In the genomic region with DNA sequence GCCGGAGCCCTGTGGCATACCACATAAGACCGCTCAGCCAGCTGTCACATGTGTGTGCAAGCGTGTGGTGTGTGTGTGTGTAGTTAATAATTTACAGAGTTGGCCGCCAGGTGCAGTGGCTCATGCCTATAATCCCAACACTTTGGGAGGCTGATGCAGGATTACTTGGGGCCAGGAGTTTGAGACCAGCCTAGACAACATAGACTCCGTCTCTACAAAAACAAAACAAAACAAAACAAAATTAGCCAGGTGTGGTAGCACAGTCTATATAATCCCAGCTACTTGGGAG, we compare ENCODE assay signal across 21 cellular contexts. TPM values are rescaled to one million over a fixed set of nuclear protein-coding genes. Genes with fewer than 3 reads are reported as not detected.
A peak's percentile ranks its signal among the peaks of the same experiment; 100 is the strongest.
DNase-seq lines count a peak whose midpoint lies in the region; ATAC-seq and TF ChIP-seq lines count a peak whose summit lies in the region.
"Had no signal": no experiment of that assay in that cellular context is flagged by ENCODE, and none has a peak within 500 bp of the region (broad histone marks: within the 10 kb centered on the region; RNA-seq: fewer than 3 reads in every experiment).

No MANE protein-coding gene starts in this region.

- no peaks in the 10 kb centered on the region for H4K20me1 ChIP-seq in mammary epithelial cell (ENCODE audit: insufficient read depth, low read length)

- H3K36me3 ChIP-seq in naive thymus-derived CD4-positive, alpha-beta T cell (ENCODE audit: control insufficient read depth in 2 of 3, insufficient read depth in 3 of 3, low read length in 3 of 3): no peaks in the 10 kb centered on the region
- H3K36me3 ChIP-seq in mammary epithelial cell (ENCODE audit: insufficient read depth, low read length): no peaks in the 10 kb centered on the region
- H3K36me3 ChIP-seq: ovary, upper lobe of right lung had no signal

- in situ Hi-C loops in mammary epithelial cell (cut with MboI; ENCODE audit: low sequenced_read_pairs in 2 of 2): no loop called here

- whole genome bisulfite sequencing in mammary epithelial cell (ENCODE audit: low coverage, missing lambda C conversion rate): 94% methylated on average over 5 of the region's 5 CpGs

- peaks cover 2% of the 10 kb centered on the region for H3K36me3 Mint-ChIP-seq in activated T-helper 1 cell treated with anti-CD3 and anti-CD28 coated beads, Interleukin-12 subunit alpha, Interleukin-12 subunit beta, Interleukin-2, Interleukin-4 antibody, amounts not matched to agents 30 ng/mL and 10 ng/mL and 1 ng/mL, durations not matched to agents 14 hours and 24 hours and 36 hours (ENCODE audit: low read depth)
- no peaks in the 10 kb centered on the region for H3K36me3 Mint-ChIP-seq in naive thymus-derived CD4-positive, alpha-beta T cell
- no peaks in the 10 kb centered on the region for H3K36me3 Mint-ChIP-seq in WTC11
- H3K36me3 Mint-ChIP-seq: IgD-negative memory B cell had no signal

- H3K79me2 ChIP-seq in mammary epithelial cell (ENCODE audit: insufficient read depth, low read length): no peaks in the 10 kb centered on the region

- peak; percentile 87 for DNase-seq in COLO668 (lab: John Stamatoyannopoulos, UW; ENCODE audit: unreplicated experiment)
- DNase-seq in activated T-helper 1 cell treated with anti-CD3 and anti-CD28 coated beads, Interleukin-12 subunit alpha, Interleukin-12 subunit beta, Interleukin-2, Interleukin-4 antibody, amounts not matched to agents 30 ng/mL and 10 ng/mL and 1 ng/mL, durations not matched to agents 14 hours and 24 hours and 36 hours (ENCODE audit: low spot score): no peak
- no peak for DNase-seq in naive thymus-derived CD4-positive, alpha-beta T cell
- DNase-seq in mammary epithelial cell: no peak
- no peak for DNase-seq in WTC11 (ENCODE audit: low spot score)
- no peak for DNase-seq in NCI-H2029 (lab: John Stamatoyannopoulos, UW)
- no peak for DNase-seq in NOMO-1 (lab: John Stamatoyannopoulos, UW; ENCODE audit: unreplicated experiment in 2 of 2)
- DNase-seq: activated B cell treated with CpG ODN at 0.5 μM for 24 hours; DMS79 treated with DMSO at 0.1 percent for 48 hours; effector memory CD8-positive, alpha-beta T cell; NCI-H1092; NCI-H774; ovary; upper lobe of right lung had no signal

- no peak overlapping the region for H3K4me2 ChIP-seq in mammary epithelial cell (ENCODE audit: insufficient read depth, low read depth, low read length)
- H3K4me2 ChIP-seq: smooth muscle cell had no signal

- H3K9me3 Mint-ChIP-seq in activated T-helper 1 cell treated with anti-CD3 and anti-CD28 coated beads, Interleukin-12 subunit alpha, Interleukin-12 subunit beta, Interleukin-2, Interleukin-4 antibody, amounts not matched to agents 30 ng/mL and 10 ng/mL and 1 ng/mL, durations not matched to agents 14 hours and 24 hours and 36 hours: no peaks in the 10 kb centered on the region
- H3K9me3 Mint-ChIP-seq in naive thymus-derived CD4-positive, alpha-beta T cell: no peaks in the 10 kb centered on the region
- H3K9me3 Mint-ChIP-seq in WTC11: peaks cover 5% of the 10 kb centered on the region
- H3K9me3 Mint-ChIP-seq: activated B cell treated with CpG ODN at 0.5 μM for 24 hours; effector memory CD8-positive, alpha-beta T cell; IgD-negative memory B cell had no signal

- H3K9me3 ChIP-seq in naive thymus-derived CD4-positive, alpha-beta T cell (ENCODE audit: control insufficient read depth in 2 of 3, low read length in 3 of 3): no peaks in the 10 kb centered on the region
- H3K9me3 ChIP-seq in mammary epithelial cell (replicated peaks; ENCODE audit: insufficient read depth, low read length): no peaks in the 10 kb centered on the region
- H3K9me3 ChIP-seq: ovary, upper lobe of right lung had no signal

- H3K27ac ChIP-seq in naive thymus-derived CD4-positive, alpha-beta T cell (ENCODE audit: low read depth, low read length): no peak overlapping the region
- H3K27ac ChIP-seq in mammary epithelial cell (ENCODE audit: insufficient read depth, low read depth, low read length): no peak overlapping the region
- H3K27ac ChIP-seq: ovary, upper lobe of right lung had no signal

- ATAC-seq in GM18907 (IDR thresholded peaks at IDR 0.05; ENCODE audit: unreplicated experiment): peak; percentile 31
- ATAC-seq in naive thymus-derived CD4-positive, alpha-beta T cell: no peak
- no peak for ATAC-seq in WTC11
- ATAC-seq: effector memory CD8-positive, alpha-beta T cell had no signal

- H3K4me3 Mint-ChIP-seq in activated T-helper 1 cell treated with anti-CD3 and anti-CD28 coated beads, Interleukin-12 subunit alpha, Interleukin-12 subunit beta, Interleukin-2, Interleukin-4 antibody, amounts not matched to agents 30 ng/mL and 10 ng/mL and 1 ng/mL, durations not matched to agents 14 hours and 24 hours and 36 hours: no peak overlapping the region
- H3K4me3 Mint-ChIP-seq in naive thymus-derived CD4-positive, alpha-beta T cell: no peak overlapping the region
- no peak overlapping the region for H3K4me3 Mint-ChIP-seq in WTC11
- H3K4me3 Mint-ChIP-seq: activated B cell treated with CpG ODN at 0.5 μM for 24 hours; effector memory CD8-positive, alpha-beta T cell; IgD-negative memory B cell had no signal

- intact Hi-C loops in activated T-helper 1 cell treated with anti-CD3 and anti-CD28 coated beads, Interleukin-12 subunit alpha, Interleukin-12 subunit beta, Interleukin-2, Interleukin-4 antibody, amounts not matched to agents 30 ng/mL and 10 ng/mL and 1 ng/mL, durations not matched to agents 14 hours and 24 hours and 36 hours (cut with micrococcal nuclease): no loop called here
- intact Hi-C loops in naive thymus-derived CD4-positive, alpha-beta T cell (cut with micrococcal nuclease): no loop called here
- intact Hi-C loops in mammary epithelial cell (cut with micrococcal nuclease): no loop called here

- peak overlapping the region; percentile 56 for H3K27ac Mint-ChIP-seq in activated T-helper 1 cell treated with anti-CD3 and anti-CD28 coated beads, Interleukin-12 subunit alpha, Interleukin-12 subunit beta, Interleukin-2, Interleukin-4 antibody, amounts not matched to agents 30 ng/mL and 10 ng/mL and 1 ng/mL, durations not matched to agents 14 hours and 24 hours and 36 hours
- peak overlapping the region; percentile 59 to 98 (median 82) for H3K27ac Mint-ChIP-seq in naive thymus-derived CD4-positive, alpha-beta T cell
- no peak overlapping the region for H3K27ac Mint-ChIP-seq in WTC11
- H3K27ac Mint-ChIP-seq: activated B cell treated with CpG ODN at 0.5 μM for 24 hours, IgD-negative memory B cell had no signal

- CTCF ChIA-PET in naive thymus-derived CD4-positive, alpha-beta T cell (lab: Charles Lee): interaction anchor here (0.7 to 2.6 kb wide), 4 partner anchors 15 to 391 kb away, joined by 3 to 16 read pairs (median 6); a partner anchor contains a TSS
- CTCF ChIA-PET in mammary epithelial cell (lab: Charles Lee; ENCODE audit: low non-redundant PET): no interaction called here
- CTCF ChIA-PET in WTC11 (lab: Charles Lee): interaction anchor here (0.8 kb wide), 1 partner anchor 264 kb away, joined by 3 read pairs; no protein-coding TSS in a partner anchor

- dilution Hi-C loops in mammary epithelial cell (cut with HindIII; ENCODE audit: low sequenced_read_pairs): no loop called here

- H3K4me3 ChIP-seq in naive thymus-derived CD4-positive, alpha-beta T cell (ENCODE audit: low read length): no peak overlapping the region
- no peak overlapping the region for H3K4me3 ChIP-seq in mammary epithelial cell (replicated peaks in 1 of 3; ENCODE audit: insufficient read depth in 1 of 3, low read depth in 2 of 3, low read length in 3 of 3)
- H3K4me3 ChIP-seq: ovary, smooth muscle cell, upper lobe of right lung had no signal

- no peaks in the 10 kb centered on the region for H3K27me3 Mint-ChIP-seq in activated T-helper 1 cell treated with anti-CD3 and anti-CD28 coated beads, Interleukin-12 subunit alpha, Interleukin-12 subunit beta, Interleukin-2, Interleukin-4 antibody, amounts not matched to agents 30 ng/mL and 10 ng/mL and 1 ng/mL, durations not matched to agents 14 hours and 24 hours and 36 hours (ENCODE audit: insufficient read depth)
- no peaks in the 10 kb centered on the region for H3K27me3 Mint-ChIP-seq in naive thymus-derived CD4-positive, alpha-beta T cell
- H3K27me3 Mint-ChIP-seq in WTC11 (ENCODE audit: low read depth): no peaks in the 10 kb centered on the region; the same call in 1 of the 2 replicates
- H3K27me3 Mint-ChIP-seq: activated B cell treated with CpG ODN at 0.5 μM for 24 hours; effector memory CD8-positive, alpha-beta T cell; IgD-negative memory B cell had no signal

- no peak overlapping the region for H3K9ac ChIP-seq in mammary epithelial cell (ENCODE audit: insufficient read depth, low read length)

- POLR2A ChIA-PET in naive thymus-derived CD4-positive, alpha-beta T cell (lab: Charles Lee): interaction anchor here (0.7 to 0.9 kb wide), 4 partner anchors 11 to 95 kb away, joined by 3 to 7 read pairs (median 4); a partner anchor contains a TSS
- POLR2A ChIA-PET in WTC11 (lab: Charles Lee): no interaction called here

- peaks cover 72% of the 10 kb centered on the region for H3K4me1 Mint-ChIP-seq in activated T-helper 1 cell treated with anti-CD3 and anti-CD28 coated beads, Interleukin-12 subunit alpha, Interleukin-12 subunit beta, Interleukin-2, Interleukin-4 antibody, amounts not matched to agents 30 ng/mL and 10 ng/mL and 1 ng/mL, durations not matched to agents 14 hours and 24 hours and 36 hours (ENCODE audit: low read depth)
- H3K4me1 Mint-ChIP-seq in naive thymus-derived CD4-positive, alpha-beta T cell: peaks cover 33 to 72% (median 45%) of the 10 kb centered on the region in 7 donors
- peaks cover 10% of the 10 kb centered on the region for H3K4me1 Mint-ChIP-seq in WTC11

- no peak overlapping the region for H2AFZ ChIP-seq in mammary epithelial cell (ENCODE audit: low read depth, low read length)

- no peak for TF ChIP-seq CTCF in mammary epithelial cell (conservative IDR thresholded peaks at IDR 0.05 in 1 of 2, IDR thresholded peaks at IDR 0.05 in 1 of 2; ENCODE audit: extremely low read depth in 1 of 2, insufficient read depth in 1 of 2, low read depth in 1 of 2, low read length in 2 of 2)
- no peak for TF ChIP-seq CTCF in WTC11 (IDR thresholded peaks at IDR 0.05)

- H3K27me3 ChIP-seq in naive thymus-derived CD4-positive, alpha-beta T cell (ENCODE audit: control insufficient read depth in 2 of 2, insufficient read depth in 2 of 2, low read length in 2 of 2): no peaks in the 10 kb centered on the region
- no peaks in the 10 kb centered on the region for H3K27me3 ChIP-seq in mammary epithelial cell (ENCODE audit: insufficient read depth, low read length)
- H3K27me3 ChIP-seq: ovary, upper lobe of right lung had no signal

- no TSS peak for BruUV-seq in mammary epithelial cell (replicated peaks; lab: Mats Ljungman, UMichigan)

- peaks cover 38 to 46% of the 10 kb centered on the region in 2 donors for H3K4me1 ChIP-seq in naive thymus-derived CD4-positive, alpha-beta T cell (ENCODE audit: control insufficient read depth in 2 of 2, insufficient read depth in 2 of 2, low read length in 2 of 2)
- H3K4me1 ChIP-seq in mammary epithelial cell (ENCODE audit: insufficient read depth, low read length): no peaks in the 10 kb centered on the region

RNA-seq across cellular contexts. Expression of a gene that starts 20.4 kb away (rescaled TPM):
- 158 and 161 TPM in 2 replicates for total RNA-seq in activated T-helper 1 cell treated with anti-CD3 and anti-CD28 coated beads, Interleukin-12 subunit alpha, Interleukin-12 subunit beta, Interleukin-2, Interleukin-4 antibody, amounts not matched to agents 30 ng/mL and 10 ng/mL and 1 ng/mL, durations not matched to agents 14 hours and 24 hours and 36 hours
- total RNA-seq in naive thymus-derived CD4-positive, alpha-beta T cell: 100 to 1,000 TPM in 1 of 5 experiments, 10 to 100 TPM in 4; 12.8 to 191 (median 46.8) TPM
- polyA plus RNA-seq in naive thymus-derived CD4-positive, alpha-beta T cell: 10 to 100 TPM; 15.2 to 15.7 TPM
- total RNA-seq in mammary epithelial cell (1 to 10 TPM; 2.0 to 7.9 TPM), WTC11 (2021) (62.3 to 67.1 TPM (median 62.5 TPM) in 3 replicates)
- 3.5 TPM for polyA plus RNA-seq in mammary epithelial cell
- polyA minus RNA-seq in mammary epithelial cell: 1.4 TPM

RNA-seq across cellular contexts. Expression of a gene that starts 33.5 kb away (rescaled TPM):
- not detected in 2 replicates for total RNA-seq in activated T-helper 1 cell treated with anti-CD3 and anti-CD28 coated beads, Interleukin-12 subunit alpha, Interleukin-12 subunit beta, Interleukin-2, Interleukin-4 antibody, amounts not matched to agents 30 ng/mL and 10 ng/mL and 1 ng/mL, durations not matched to agents 14 hours and 24 hours and 36 hours
- total RNA-seq in naive thymus-derived CD4-positive, alpha-beta T cell: not detected
- not detected for polyA plus RNA-seq in naive thymus-derived CD4-positive, alpha-beta T cell
- total RNA-seq in mammary epithelial cell (not detected), WTC11 (2021) (not detected in 3 replicates)
- not detected for polyA plus RNA-seq in mammary epithelial cell
- not detected for polyA minus RNA-seq in mammary epithelial cell
- total RNA-seq: activated B cell treated with CpG ODN at 0.5 μM for 24 hours, mononuclear cell, ovary, RPMI7951, smooth muscle cell, upper lobe of right lung had no signal
- polyA plus RNA-seq: BJ, IgD-negative memory B cell, keratinocyte, ovary, smooth muscle cell had no signal

RNA-seq across cellular contexts. Expression of a gene that starts 37.8 kb away (rescaled TPM):
- not detected in 2 replicates for total RNA-seq in activated T-helper 1 cell treated with anti-CD3 and anti-CD28 coated beads, Interleukin-12 subunit alpha, Interleukin-12 subunit beta, Interleukin-2, Interleukin-4 antibody, amounts not matched to agents 30 ng/mL and 10 ng/mL and 1 ng/mL, durations not matched to agents 14 hours and 24 hours and 36 hours
- total RNA-seq in naive thymus-derived CD4-positive, alpha-beta T cell: not detected
- not detected for polyA plus RNA-seq in naive thymus-derived CD4-positive, alpha-beta T cell
- total RNA-seq in mammary epithelial cell (not detected), WTC11 (2021) (not detected in 3 replicates)
- not detected for polyA plus RNA-seq in mammary epithelial cell
- not detected for polyA minus RNA-seq in mammary epithelial cell
- total RNA-seq: activated B cell treated with CpG ODN at 0.5 μM for 24 hours, mononuclear cell, ovary, RPMI7951, smooth muscle cell, upper lobe of right lung had no signal
- polyA plus RNA-seq: BJ, IgD-negative memory B cell, keratinocyte, ovary, smooth muscle cell had no signal

RNA-seq across cellular contexts. Expression of a gene that starts 40.6 kb away (rescaled TPM):
- total RNA-seq in activated T-helper 1 cell treated with anti-CD3 and anti-CD28 coated beads, Interleukin-12 subunit alpha, Interleukin-12 subunit beta, Interleukin-2, Interleukin-4 antibody, amounts not matched to agents 30 ng/mL and 10 ng/mL and 1 ng/mL, durations not matched to agents 14 hours and 24 hours and 36 hours: not detected in 2 replicates
- total RNA-seq in naive thymus-derived CD4-positive, alpha-beta T cell: not detected
- polyA plus RNA-seq in naive thymus-derived CD4-positive, alpha-beta T cell: not detected
- not detected for total RNA-seq in mammary epithelial cell
- polyA plus RNA-seq in mammary epithelial cell: not detected
- not detected for polyA minus RNA-seq in mammary epithelial cell
- not detected in 3 replicates for total RNA-seq in WTC11 (2021)
- total RNA-seq: activated B cell treated with CpG ODN at 0.5 μM for 24 hours, mononuclear cell, ovary, RPMI7951, smooth muscle cell, upper lobe of right lung had no signal
- polyA plus RNA-seq: BJ, IgD-negative memory B cell, keratinocyte, ovary, smooth muscle cell had no signal

RNA-seq across cellular contexts. Expression of a gene that starts 45.5 kb away (rescaled TPM):
- total RNA-seq in activated T-helper 1 cell treated with anti-CD3 and anti-CD28 coated beads, Interleukin-12 subunit alpha, Interleukin-12 subunit beta, Interleukin-2, Interleukin-4 antibody, amounts not matched to agents 30 ng/mL and 10 ng/mL and 1 ng/mL, durations not matched to agents 14 hours and 24 hours and 36 hours: not detected in 2 replicates
- not detected for total RNA-seq in naive thymus-derived CD4-positive, alpha-beta T cell
- not detected for polyA plus RNA-seq in naive thymus-derived CD4-positive, alpha-beta T cell
- not detected for total RNA-seq in mammary epithelial cell
- polyA plus RNA-seq in mammary epithelial cell: not detected
- not detected for polyA minus RNA-seq in mammary epithelial cell
- total RNA-seq in WTC11 (2021): 0.48 TPM in 1 of 3 replicates, not detected in the others
- total RNA-seq: activated B cell treated with CpG ODN at 0.5 μM for 24 hours, mononuclear cell, ovary, RPMI7951, smooth muscle cell, upper lobe of right lung had no signal
- polyA plus RNA-seq: BJ, IgD-negative memory B cell, keratinocyte, ovary, smooth muscle cell had no signal
